In genomic region chr3:169546368-169546767, GRCh38 we compare ENCODE assay signal across 26 cellular contexts.
"Had no signal": no experiment of that assay in that cellular context is flagged by ENCODE, and none has a peak within 500 bp of the region (broad histone marks: within the 10 kb centered on the region; RNA-seq: fewer than 3 reads in every experiment).

No MANE protein-coding gene starts in this region.

- H3K36me3 ChIP-seq: lower lobe of right lung, pancreas, prostate gland, suprapubic skin, thoracic aorta, transverse colon, upper lobe of left lung had no signal

- H3K27me3 ChIP-seq: pancreas, suprapubic skin, transverse colon, upper lobe of left lung had no signal

- ATAC-seq: left cardiac atrium; left lobe of liver; naive thymus-derived CD4-positive, alpha-beta T cell; right cardiac atrium; sciatic nerve; stimulated activated naive B cell treated with anti-CD40 and anti-IgM and Interleukin-4, amounts not matched to agents 10 μg/mL and 1 μg/mL and 100 μg/mL, for 72 hours; stimulated activated naive CD8-positive, alpha-beta T cell treated with anti-CD3 and anti-CD28 coated beads, Interleukin-15, Interleukin-2, amounts not matched to agents 100 U/mL and 50 U/mL, for 24 hours had no signal

- H3K4me3 ChIP-seq: lower lobe of right lung, pancreas, prostate gland, skin epidermis, suprapubic skin, thoracic aorta, transverse colon, upper lobe of left lung had no signal

- H3K27ac ChIP-seq: lower lobe of right lung, pancreas, prostate gland, skin epidermis, suprapubic skin, thoracic aorta, transverse colon, upper lobe of left lung had no signal

- DNase-seq: head of caudate nucleus; hippocampal formation; kidney glomerular epithelial cell; left cardiac atrium; lower lobe of right lung; mesendoderm; naive thymus-derived CD4-positive, alpha-beta T cell; nucleus accumbens; pancreas; posterior cingulate gyrus; retina; right cardiac atrium; stimulated activated CD4-positive, alpha-beta T cell treated with anti-CD3 and anti-CD28 coated beads, Interleukin-12 subunit alpha, Interleukin-12 subunit beta, amount 100 ng/mL, for 4 hours; stimulated activated CD4-positive, alpha-beta T cell treated with anti-CD3 and anti-CD28 coated beads, Interleukin-15, amount 100 ng/mL, for 24 hours; stimulated activated CD4-positive, alpha-beta T cell treated with anti-CD3 and anti-CD28 coated beads, Interleukin-2, amount 100 ng/mL, for 24 hours; stimulated activated CD4-positive, alpha-beta T cell treated with anti-CD3 and anti-CD28 coated beads, Interleukin-4, amount 100 ng/mL, for 1 hour; stimulated activated naive B cell treated with anti-CD40 and anti-IgM and Interleukin-4, amounts not matched to agents 10 μg/mL and 1 μg/mL and 100 μg/mL, for 72 hours; stimulated activated naive CD8-positive, alpha-beta T cell treated with anti-CD3 and anti-CD28 coated beads, Interleukin-15, Interleukin-2, amounts not matched to agents 100 U/mL and 50 U/mL, for 24 hours; transverse colon had no signal

- H3K4me1 ChIP-seq: lower lobe of right lung, suprapubic skin, transverse colon had no signal

- H3K9me3 ChIP-seq: lower lobe of right lung, pancreas, prostate gland, suprapubic skin, thoracic aorta, transverse colon, upper lobe of left lung had no signal
